Comparison of ENCODE assay signal across 1 cellular context in genomic region chr14:67975429-67975828, GRCh38.
TF ChIP-seq lines count a peak whose summit lies in the region.

No MANE protein-coding gene starts in this region.

TF ChIP-seq in HCT116, 20 proteins besides CTCF, POLR2A, EP300 and RAD21 (continued from another document):
- TF ChIP-seq ZBTB33 (IDR thresholded peaks at IDR 0.05; ENCODE audit: extremely low read depth, insufficient replicate concordance, low read length) (no peak), EZH2phosphoT487 (IDR thresholded peaks at IDR 0.05; ENCODE audit: borderline replicate concordance) (no peak), EZH2 (IDR thresholded peaks at IDR 0.05) (no peak), CBX3 (IDR thresholded peaks at IDR 0.05; ENCODE audit: low read depth) (no peak), MAX (IDR thresholded peaks at IDR 0.05) (no peak), ZNF274 (IDR thresholded peaks at IDR 0.05; ENCODE audit: low read depth, low read length) (no peak), JUND (IDR thresholded peaks at IDR 0.05) (no peak), ZFX (IDR thresholded peaks at IDR 0.05) (no peak), EGR1 (IDR thresholded peaks at IDR 0.05; ENCODE audit: low read depth) (no peak), YY1 (IDR thresholded peaks at IDR 0.05; ENCODE audit: extremely low read depth, insufficient replicate concordance, low read depth, low read length) (no peak), SIN3A (IDR thresholded peaks at IDR 0.05; ENCODE audit: low read depth) (no peak), TCF7L2 (IDR thresholded peaks at IDR 0.05; ENCODE audit: borderline replicate concordance, extremely low read depth, insufficient read depth, insufficient read length) (no peak)
